ENCODE assay signal across 16 cellular contexts in genomic region chr19:11295665-11296245, GRCh38. TPM values are rescaled to one million over a fixed set of nuclear protein-coding genes. Genes with fewer than 3 reads are reported as not detected.
DNase-seq lines count a peak whose midpoint lies in the region; ATAC-seq and TF ChIP-seq lines count a peak whose summit lies in the region.
"Had no signal": no experiment of that assay in that cellular context is flagged by ENCODE, and none has a peak within 500 bp of the region (broad histone marks: within the 10 kb centered on the region; RNA-seq: fewer than 3 reads in every experiment).

Gene TSPAN16 (plus strand): TSS chr19:11296160. CDS start chr19:11296298, 138 bp downstream.

- H3K4me3 ChIP-seq in spleen, result peak within 1 kb of the TSS in 1 of 8 donors; percentile 6
- H3K4me3 ChIP-seq: lower lobe of right lung, upper lobe of right lung had no signal

- no peak for TF ChIP-seq POLR2A in spleen (IDR thresholded peaks at IDR 0.05)

- 77 to 95% (median 84%) methylated on average over 8 of the region's 8 CpGs for WGBS in spleen, 5 donors

- DNase-seq in NCI-H1417 (lab: John Stamatoyannopoulos, UW), result peak in 2 of 3 experiments; percentile 17 to 48
- no peak for DNase-seq in NCI-H1417 treated with DMSO at 0.1 percent for 48 hours (lab: John Stamatoyannopoulos, UW)
- peak; percentile 54 for DNase-seq in NCI-H1694 (lab: John Stamatoyannopoulos, UW)
- no peak for DNase-seq in spleen
- DNase-seq in inferior parietal cortex (ENCODE audit: extremely low spot score), result no peak
- DNase-seq in Ammon's horn (ENCODE audit: low spot score), result no peak
- DNase-seq: activated CD4-positive, alpha-beta T cell treated with anti-CD3 and anti-CD28 coated beads for 36 hours; activated T-cell treated with anti-CD3 and anti-CD28 coated beads, Interleukin-2, amount 50 U/mL, for 24 hours; amniotic stem cell; lower lobe of right lung; NCI-H2081; upper lobe of right lung had no signal

- H3K36me3 Mint-ChIP-seq in dendritic cell treated with granulocyte-macrophage colony-stimulating factor and Interleukin-4, amounts not matched to agents 40 ng/mL and 50 ng/mL, for 4 days (ENCODE audit: low read depth), result no peaks in the 10 kb centered on the region
- H3K36me3 Mint-ChIP-seq: IgD-negative memory B cell had no signal

- H3K9me3 Mint-ChIP-seq in dendritic cell treated with granulocyte-macrophage colony-stimulating factor and Interleukin-4, amounts not matched to agents 40 ng/mL and 50 ng/mL, for 4 days, result no peaks in the 10 kb centered on the region
- H3K9me3 Mint-ChIP-seq: activated T-cell treated with anti-CD3 and anti-CD28 coated beads, Interleukin-2, amount 50 U/mL, for 24 hours; IgD-negative memory B cell had no signal

- ATAC-seq in GM18520 (IDR thresholded peaks at IDR 0.05; ENCODE audit: unreplicated experiment), result no peak
- ATAC-seq: activated CD4-positive, alpha-beta T cell treated with anti-CD3 and anti-CD28 coated beads for 36 hours; lower lobe of right lung; upper lobe of right lung had no signal

- H3K27ac Mint-ChIP-seq in dendritic cell treated with granulocyte-macrophage colony-stimulating factor and Interleukin-4, amounts not matched to agents 40 ng/mL and 50 ng/mL, for 4 days, result peak within 1 kb of the TSS; percentile 35
- H3K27ac Mint-ChIP-seq: activated CD4-positive, alpha-beta T cell treated with anti-CD3 and anti-CD28 coated beads for 36 hours; activated T-cell treated with anti-CD3 and anti-CD28 coated beads, Interleukin-2, amount 50 U/mL, for 24 hours; IgD-negative memory B cell had no signal

- H3K4me3 Mint-ChIP-seq in dendritic cell treated with granulocyte-macrophage colony-stimulating factor and Interleukin-4, amounts not matched to agents 40 ng/mL and 50 ng/mL, for 4 days, result no peak within 1 kb of the TSS
- H3K4me3 Mint-ChIP-seq: activated CD4-positive, alpha-beta T cell treated with anti-CD3 and anti-CD28 coated beads for 36 hours; activated T-cell treated with anti-CD3 and anti-CD28 coated beads, Interleukin-2, amount 50 U/mL, for 24 hours had no signal

- no peaks in the 10 kb centered on the region for H3K27me3 Mint-ChIP-seq in dendritic cell treated with granulocyte-macrophage colony-stimulating factor and Interleukin-4, amounts not matched to agents 40 ng/mL and 50 ng/mL, for 4 days

- H3K4me1 Mint-ChIP-seq in dendritic cell treated with granulocyte-macrophage colony-stimulating factor and Interleukin-4, amounts not matched to agents 40 ng/mL and 50 ng/mL, for 4 days (ENCODE audit: low read depth), result peaks cover 62% of the 10 kb centered on the region

- peak within 1 kb of the TSS; percentile 42 to 86 (median 68) for H3K27ac ChIP-seq in spleen
- H3K27ac ChIP-seq: lower lobe of right lung, upper lobe of right lung had no signal

- H3K36me3 ChIP-seq in spleen, result no peaks in the 10 kb centered on the region
- H3K36me3 ChIP-seq: lower lobe of right lung, upper lobe of right lung had no signal

- TF ChIP-seq CTCF in spleen (IDR thresholded peaks at IDR 0.05 in 8 of 11, conservative IDR thresholded peaks at IDR 0.05 in 3 of 11), result no peak

- peaks cover 0 to 70% (median 29%) of the 10 kb centered on the region in 6 donors for H3K4me1 ChIP-seq in spleen

- H3K9me3 ChIP-seq in spleen, result no peaks in the 10 kb centered on the region
- H3K9me3 ChIP-seq: lower lobe of right lung, upper lobe of right lung had no signal

- H3K27me3 ChIP-seq in spleen (replicated peaks in 1 of 7), result peaks cover 0 to 21% (median 0%) of the 10 kb centered on the region in 7 donors
- H3K27me3 ChIP-seq: upper lobe of right lung had no signal

- intact Hi-C loops in dendritic cell treated with granulocyte-macrophage colony-stimulating factor and Interleukin-4, amounts not matched to agents 40 ng/mL and 50 ng/mL, for 4 days (cut with micrococcal nuclease), result no loop called here
- intact Hi-C loops in spleen (cut with DNase I; ENCODE audit: low total_unique reads), result no loop called here

RNA-seq across cellular contexts. Expression of gene TSPAN16, which starts in this region (rescaled TPM):
- not detected for total RNA-seq in spleen
- not detected for polyA plus RNA-seq in spleen
- total RNA-seq: A172; activated CD4-positive, alpha-beta T cell treated with anti-CD3 and anti-CD28 coated beads for 36 hours; lower lobe of right lung; upper lobe of right lung had no signal
- polyA plus RNA-seq: IgD-negative memory B cell had no signal

Comparison
In these comparisons a context has a peak if more than half of its experiments do, and no peak if none do; other contexts are left out.
1. DNase-seq: peak in NCI-H1417 (2 of 3) and NCI-H1694 (single experiment); none in NCI-H1417 treated with DMSO at 0.1 percent for 48 hours (single experiment), spleen (single experiment), inferior parietal cortex (single experiment) and Ammon's horn (single experiment).